8 cellular contexts compared by ENCODE assay signal in genomic region chr14:105481886-105482454, GRCh38. TPM values are rescaled to one million over a fixed set of nuclear protein-coding genes. Genes with fewer than 3 reads are reported as not detected.
DNase-seq lines count a peak whose midpoint lies in the region; ATAC-seq and TF ChIP-seq lines count a peak whose summit lies in the region.

No MANE protein-coding gene starts in this region.

- H3K9me3 ChIP-seq in duodenal mucosa (ENCODE audit: control insufficient read depth in 1 of 2, low read length in 2 of 2) (no peaks in the 10 kb centered on the region), lower lobe of right lung (no peaks in the 10 kb centered on the region)

- TF ChIP-seq CTCF in activated CD8-positive, alpha-beta T cell treated with anti-CD3 and anti-CD28 coated beads for 36 hours (IDR thresholded peaks at IDR 0.05): no peak
- no peak for TF ChIP-seq CTCF in lower lobe of right lung (IDR thresholded peaks at IDR 0.05)

- H3K4me3 ChIP-seq in ACC112 (ENCODE audit: low read depth, low read length): no peak overlapping the region
- peak overlapping the region; percentile 25 to 43 for H3K4me3 ChIP-seq in duodenal mucosa (ENCODE audit: low read depth in 1 of 2, low read length in 2 of 2)
- H3K4me3 ChIP-seq in lower lobe of right lung: peak overlapping the region; percentile 45

- H3K79me2 ChIP-seq in ACC112 (ENCODE audit: control insufficient read depth, insufficient read depth, low read length, unreplicated experiment): peaks cover 6% of the 10 kb centered on the region

- peak; percentile 59 for ATAC-seq in GM18909 (IDR thresholded peaks at IDR 0.05; ENCODE audit: poor library complexity, unreplicated experiment)
- ATAC-seq in HG03565 (IDR thresholded peaks at IDR 0.05; ENCODE audit: unreplicated experiment): peak; percentile 37
- ATAC-seq in activated CD8-positive, alpha-beta T cell treated with anti-CD3 and anti-CD28 coated beads for 36 hours: peak; percentile 71
- ATAC-seq in lower lobe of right lung: peak; percentile 74 to 81

- H3K9me3 Mint-ChIP-seq in activated CD8-positive, alpha-beta T cell treated with anti-CD3 and anti-CD28 coated beads for 36 hours: no peaks in the 10 kb centered on the region

- H3K27ac Mint-ChIP-seq in activated CD8-positive, alpha-beta T cell treated with anti-CD3 and anti-CD28 coated beads for 36 hours: peak overlapping the region; percentile 96

- H3K4me1 Mint-ChIP-seq in activated CD8-positive, alpha-beta T cell treated with anti-CD3 and anti-CD28 coated beads for 36 hours (ENCODE audit: low read depth): peaks cover 52% of the 10 kb centered on the region

- CTCF ChIA-PET in activated CD8-positive, alpha-beta T cell treated with anti-CD3 and anti-CD28 coated beads for 36 hours (lab: Charles Lee): interaction anchor here (1.4 to 2.9 kb wide), 6 partner anchors 9 to 111 kb away, joined by 5 to 80 read pairs (median 12); partner anchors contain the start of gene TEDC1

- POLR2A ChIA-PET in activated CD8-positive, alpha-beta T cell treated with anti-CD3 and anti-CD28 coated beads for 36 hours (lab: Charles Lee): interaction anchor here (1.1 to 3.2 kb wide), 4 partner anchors 9 to 83 kb away, joined by 4 to 24 read pairs (median 8); partner anchors contain the start of gene TEDC1

- intact Hi-C loops in activated CD8-positive, alpha-beta T cell treated with anti-CD3 and anti-CD28 coated beads for 36 hours (cut with micrococcal nuclease): no loop called here
- intact Hi-C loops in lower lobe of right lung (cut with DNase I): no loop called here

- no peaks in the 10 kb centered on the region for H3K27me3 ChIP-seq in ACC112 (ENCODE audit: insufficient read depth, low read length)
- peaks cover 16 to 28% of the 10 kb centered on the region in 2 donors for H3K27me3 ChIP-seq in duodenal mucosa (ENCODE audit: control insufficient read depth in 1 of 2, insufficient read depth in 2 of 2, low read length in 2 of 2)
- no peaks in the 10 kb centered on the region for H3K27me3 ChIP-seq in lower lobe of right lung (ENCODE audit: low read depth)

- H2AFZ ChIP-seq in ACC112 (ENCODE audit: low read length, unreplicated experiment): no peak overlapping the region

- peak overlapping the region; percentile 100 for H3K27ac ChIP-seq in ACC112 (ENCODE audit: low read depth, low read length)
- peak overlapping the region; percentile 77 for H3K27ac ChIP-seq in duodenal mucosa (ENCODE audit: low read depth, low read length)
- peak overlapping the region; percentile 99 for H3K27ac ChIP-seq in lower lobe of right lung

- H3K9ac ChIP-seq in duodenal mucosa (ENCODE audit: low read depth in 1 of 2, low read length in 2 of 2): peak overlapping the region; percentile 54 to 69

- peak overlapping the region; percentile 65 for H3K4me3 Mint-ChIP-seq in activated CD8-positive, alpha-beta T cell treated with anti-CD3 and anti-CD28 coated beads for 36 hours

- no peaks in the 10 kb centered on the region for H3K36me3 ChIP-seq in ACC112 (ENCODE audit: insufficient read depth, low read length)
- no peaks in the 10 kb centered on the region for H3K36me3 ChIP-seq in duodenal mucosa (ENCODE audit: control insufficient read depth in 1 of 2, insufficient read depth in 2 of 2, low read length in 2 of 2)
- H3K36me3 ChIP-seq in lower lobe of right lung: peaks cover 14% of the 10 kb centered on the region

- peaks cover 15% of the 10 kb centered on the region for H3K27me3 Mint-ChIP-seq in activated CD8-positive, alpha-beta T cell treated with anti-CD3 and anti-CD28 coated beads for 36 hours

- DNase-seq in NCI-H748 (lab: John Stamatoyannopoulos, UW; ENCODE audit: unreplicated experiment) (peak; percentile 99), lower lobe of right lung (peak; percentile 97)
- peak; percentile 98 for DNase-seq in activated CD8-positive, alpha-beta T cell treated with anti-CD3 and anti-CD28 coated beads for 36 hours
- peak; percentile 70 to 97 (median 89) for DNase-seq in stimulated activated CD4-positive, alpha-beta T cell treated with anti-CD3 and anti-CD28 coated beads, TNF-alpha, amount 100 ng/mL, for 1 hour (ENCODE audit: low read depth in 3 of 3, low spot score in 1 of 3)

- H3K4me1 ChIP-seq in ACC112 (ENCODE audit: control insufficient read depth, insufficient read depth, low read length, unreplicated experiment): peaks cover 37% of the 10 kb centered on the region
- peaks cover 52 to 69% of the 10 kb centered on the region in 2 donors for H3K4me1 ChIP-seq in duodenal mucosa (ENCODE audit: control insufficient read depth in 1 of 2, insufficient read depth in 2 of 2, low read length in 2 of 2)
- H3K4me1 ChIP-seq in lower lobe of right lung: peaks cover 79% of the 10 kb centered on the region

- peaks cover 2% of the 10 kb centered on the region for H3K36me3 Mint-ChIP-seq in activated CD8-positive, alpha-beta T cell treated with anti-CD3 and anti-CD28 coated beads for 36 hours (ENCODE audit: low read depth)

RNA-seq across cellular contexts. Expression of gene CRIP1, which starts 4.7 kb away (rescaled TPM):
- total RNA-seq in activated CD8-positive, alpha-beta T cell treated with anti-CD3 and anti-CD28 coated beads for 36 hours: 10 to 100 TPM; 93.9 to 95.7 TPM
- total RNA-seq in lower lobe of right lung: 237 TPM

RNA-seq across cellular contexts. Expression of gene CRIP2, which starts 7.3 kb away (rescaled TPM):
- under 1 TPM in 1 of 2 experiments, not detected in 1; 0.45 TPM for total RNA-seq in activated CD8-positive, alpha-beta T cell treated with anti-CD3 and anti-CD28 coated beads for 36 hours
- 143 TPM for total RNA-seq in lower lobe of right lung

RNA-seq across cellular contexts. Expression of gene TEDC1, which starts 9.1 kb away (rescaled TPM):
- 10 to 100 TPM; 30.1 to 31.1 TPM for total RNA-seq in activated CD8-positive, alpha-beta T cell treated with anti-CD3 and anti-CD28 coated beads for 36 hours
- total RNA-seq in lower lobe of right lung: 10.6 TPM

RNA-seq across cellular contexts. Expression of gene TMEM121, which starts 44.4 kb away (rescaled TPM):
- 10 to 100 TPM; 12.0 to 12.1 TPM for total RNA-seq in activated CD8-positive, alpha-beta T cell treated with anti-CD3 and anti-CD28 coated beads for 36 hours
- total RNA-seq in lower lobe of right lung: 3.0 TPM

Comparison
In these comparisons a context has a peak if more than half of its experiments do, and no peak if none do; other contexts are left out.
1. RNA of gene CRIP2, which starts 7.3 kb away (total RNA-seq): 143 TPM in lower lobe of right lung (single experiment); 0.45 TPM in activated CD8-positive, alpha-beta T cell treated with anti-CD3 and anti-CD28 coated beads for 36 hours; every median in the first group is over 10 times any median in the second.
2. Peak in every context shown above with its lines, with median percentiles within 50 percentile points of each other: H3K27ac ChIP-seq, ATAC-seq and DNase-seq.